ENCODE assay signal across 1 cellular context in the genomic region with DNA sequence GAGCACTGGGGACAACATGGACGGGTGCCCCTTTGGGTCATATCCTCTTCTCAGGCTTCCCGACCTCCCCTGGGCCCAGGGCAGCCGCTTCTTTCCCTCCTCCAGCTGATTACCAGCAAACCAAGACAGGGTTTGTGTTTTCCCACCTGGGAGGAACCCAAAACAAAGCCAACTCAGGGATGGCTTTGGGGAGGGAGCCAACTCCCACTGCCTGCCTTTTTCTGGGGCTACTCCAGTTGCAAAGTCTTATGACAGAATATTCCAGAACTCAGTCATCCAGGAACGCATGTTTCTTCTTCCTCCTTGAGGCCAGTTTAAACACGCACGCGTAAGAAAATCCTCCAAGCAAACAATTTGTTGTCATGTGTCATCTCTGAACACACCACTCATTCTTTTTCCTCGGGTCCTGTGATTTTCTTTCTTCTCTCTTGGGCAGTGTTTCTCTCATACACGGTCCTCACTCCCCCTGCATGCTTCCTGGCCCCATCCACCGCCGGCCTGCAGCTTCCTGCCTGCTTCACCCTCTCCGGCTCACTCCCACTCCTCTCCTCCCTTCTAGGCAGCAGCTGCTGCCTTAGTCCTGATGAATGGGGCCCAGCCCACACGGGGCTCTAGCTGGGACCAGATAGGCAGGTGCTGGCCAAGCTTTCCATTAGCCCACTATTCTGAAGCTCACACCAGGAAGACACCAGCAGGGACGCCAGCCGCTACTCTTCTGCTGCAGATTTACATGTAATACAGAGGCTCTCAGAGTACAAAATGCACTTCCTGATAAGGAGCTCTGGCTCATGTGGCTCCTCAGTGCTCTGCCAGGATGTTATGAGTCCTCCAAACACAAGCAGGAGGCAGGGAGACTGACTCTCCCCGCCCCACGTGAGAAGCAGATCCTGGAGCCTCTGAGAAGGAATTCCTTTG.
TF ChIP-seq lines count a peak whose summit lies in the region.

No MANE protein-coding gene starts in this region.

TF ChIP-seq in K562, 482 proteins besides CTCF, POLR2A, EP300 and RAD21 (continued from another document):
- TF ChIP-seq, protein P1, sequence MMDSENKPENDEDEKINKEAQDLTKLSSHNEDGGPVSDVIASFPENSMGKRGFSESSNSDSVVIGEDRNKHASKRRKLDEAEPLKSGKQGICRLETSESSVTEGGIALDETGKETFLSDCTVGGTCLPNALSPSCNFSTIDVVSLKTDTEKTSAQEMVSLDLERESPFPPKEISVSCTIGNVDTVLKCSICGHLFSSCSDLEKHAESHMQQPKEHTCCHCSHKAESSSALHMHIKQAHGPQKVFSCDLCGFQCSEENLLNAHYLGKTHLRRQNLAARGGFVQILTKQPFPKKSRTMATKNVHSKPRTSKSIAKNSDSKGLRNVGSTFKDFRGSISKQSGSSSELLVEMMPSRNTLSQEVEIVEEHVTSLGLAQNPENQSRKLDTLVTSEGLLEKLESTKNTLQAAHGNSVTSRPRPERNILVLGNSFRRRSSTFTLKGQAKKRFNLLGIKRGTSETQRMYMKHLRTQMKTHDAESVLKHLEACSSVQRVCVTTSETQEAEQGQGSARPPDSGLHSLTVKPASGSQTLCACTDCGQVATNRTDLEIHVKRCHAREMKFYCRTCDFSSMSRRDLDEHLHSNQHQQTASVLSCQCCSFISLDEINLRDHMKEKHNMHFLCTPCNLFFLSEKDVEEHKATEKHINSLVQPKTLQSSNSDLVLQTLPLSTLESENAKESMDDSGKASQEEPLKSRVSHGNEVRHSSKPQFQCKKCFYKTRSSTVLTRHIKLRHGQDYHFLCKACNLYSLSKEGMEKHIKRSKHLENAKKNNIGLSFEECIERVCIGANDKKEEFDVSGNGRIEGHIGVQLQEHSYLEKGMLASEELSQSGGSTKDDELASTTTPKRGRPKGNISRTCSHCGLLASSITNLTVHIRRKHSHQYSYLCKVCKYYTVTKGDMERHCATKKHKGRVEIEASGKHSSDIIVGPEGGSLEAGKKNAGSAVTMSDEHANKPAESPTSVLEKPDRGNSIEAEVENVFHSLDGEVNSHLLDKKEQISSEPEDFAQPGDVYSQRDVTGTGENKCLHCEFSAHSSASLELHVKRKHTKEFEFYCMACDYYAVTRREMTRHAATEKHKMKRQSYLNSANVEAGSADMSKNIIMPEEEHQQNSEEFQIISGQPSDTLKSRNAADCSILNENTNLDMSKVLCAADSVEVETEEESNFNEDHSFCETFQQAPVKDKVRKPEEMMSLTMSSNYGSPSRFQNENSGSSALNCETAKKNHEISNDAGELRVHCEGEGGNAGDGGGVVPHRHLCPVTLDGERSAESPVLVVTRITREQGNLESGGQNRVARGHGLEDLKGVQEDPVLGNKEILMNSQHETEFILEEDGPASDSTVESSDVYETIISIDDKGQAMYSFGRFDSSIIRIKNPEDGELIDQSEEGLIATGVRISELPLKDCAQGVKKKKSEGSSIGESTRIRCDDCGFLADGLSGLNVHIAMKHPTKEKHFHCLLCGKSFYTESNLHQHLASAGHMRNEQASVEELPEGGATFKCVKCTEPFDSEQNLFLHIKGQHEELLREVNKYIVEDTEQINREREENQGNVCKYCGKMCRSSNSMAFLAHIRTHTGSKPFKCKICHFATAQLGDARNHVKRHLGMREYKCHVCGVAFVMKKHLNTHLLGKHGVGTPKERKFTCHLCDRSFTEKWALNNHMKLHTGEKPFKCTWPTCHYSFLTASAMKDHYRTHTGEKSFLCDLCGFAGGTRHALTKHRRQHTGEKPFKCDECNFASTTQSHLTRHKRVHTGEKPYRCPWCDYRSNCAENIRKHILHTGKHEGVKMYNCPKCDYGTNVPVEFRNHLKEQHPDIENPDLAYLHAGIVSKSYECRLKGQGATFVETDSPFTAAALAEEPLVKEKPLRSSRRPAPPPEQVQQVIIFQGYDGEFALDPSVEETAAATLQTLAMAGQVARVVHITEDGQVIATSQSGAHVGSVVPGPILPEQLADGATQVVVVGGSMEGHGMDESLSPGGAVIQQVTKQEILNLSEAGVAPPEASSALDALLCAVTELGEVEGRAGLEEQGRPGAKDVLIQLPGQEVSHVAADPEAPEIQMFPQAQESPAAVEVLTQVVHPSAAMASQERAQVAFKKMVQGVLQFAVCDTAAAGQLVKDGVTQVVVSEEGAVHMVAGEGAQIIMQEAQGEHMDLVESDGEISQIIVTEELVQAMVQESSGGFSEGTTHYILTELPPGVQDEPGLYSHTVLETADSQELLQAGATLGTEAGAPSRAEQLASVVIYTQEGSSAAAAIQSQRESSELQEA (IDR thresholded peaks at IDR 0.05; ENCODE audit: low read depth): peak; percentile 55; the same call in 1 of the 2 replicates
- TF ChIP-seq, protein P2, sequence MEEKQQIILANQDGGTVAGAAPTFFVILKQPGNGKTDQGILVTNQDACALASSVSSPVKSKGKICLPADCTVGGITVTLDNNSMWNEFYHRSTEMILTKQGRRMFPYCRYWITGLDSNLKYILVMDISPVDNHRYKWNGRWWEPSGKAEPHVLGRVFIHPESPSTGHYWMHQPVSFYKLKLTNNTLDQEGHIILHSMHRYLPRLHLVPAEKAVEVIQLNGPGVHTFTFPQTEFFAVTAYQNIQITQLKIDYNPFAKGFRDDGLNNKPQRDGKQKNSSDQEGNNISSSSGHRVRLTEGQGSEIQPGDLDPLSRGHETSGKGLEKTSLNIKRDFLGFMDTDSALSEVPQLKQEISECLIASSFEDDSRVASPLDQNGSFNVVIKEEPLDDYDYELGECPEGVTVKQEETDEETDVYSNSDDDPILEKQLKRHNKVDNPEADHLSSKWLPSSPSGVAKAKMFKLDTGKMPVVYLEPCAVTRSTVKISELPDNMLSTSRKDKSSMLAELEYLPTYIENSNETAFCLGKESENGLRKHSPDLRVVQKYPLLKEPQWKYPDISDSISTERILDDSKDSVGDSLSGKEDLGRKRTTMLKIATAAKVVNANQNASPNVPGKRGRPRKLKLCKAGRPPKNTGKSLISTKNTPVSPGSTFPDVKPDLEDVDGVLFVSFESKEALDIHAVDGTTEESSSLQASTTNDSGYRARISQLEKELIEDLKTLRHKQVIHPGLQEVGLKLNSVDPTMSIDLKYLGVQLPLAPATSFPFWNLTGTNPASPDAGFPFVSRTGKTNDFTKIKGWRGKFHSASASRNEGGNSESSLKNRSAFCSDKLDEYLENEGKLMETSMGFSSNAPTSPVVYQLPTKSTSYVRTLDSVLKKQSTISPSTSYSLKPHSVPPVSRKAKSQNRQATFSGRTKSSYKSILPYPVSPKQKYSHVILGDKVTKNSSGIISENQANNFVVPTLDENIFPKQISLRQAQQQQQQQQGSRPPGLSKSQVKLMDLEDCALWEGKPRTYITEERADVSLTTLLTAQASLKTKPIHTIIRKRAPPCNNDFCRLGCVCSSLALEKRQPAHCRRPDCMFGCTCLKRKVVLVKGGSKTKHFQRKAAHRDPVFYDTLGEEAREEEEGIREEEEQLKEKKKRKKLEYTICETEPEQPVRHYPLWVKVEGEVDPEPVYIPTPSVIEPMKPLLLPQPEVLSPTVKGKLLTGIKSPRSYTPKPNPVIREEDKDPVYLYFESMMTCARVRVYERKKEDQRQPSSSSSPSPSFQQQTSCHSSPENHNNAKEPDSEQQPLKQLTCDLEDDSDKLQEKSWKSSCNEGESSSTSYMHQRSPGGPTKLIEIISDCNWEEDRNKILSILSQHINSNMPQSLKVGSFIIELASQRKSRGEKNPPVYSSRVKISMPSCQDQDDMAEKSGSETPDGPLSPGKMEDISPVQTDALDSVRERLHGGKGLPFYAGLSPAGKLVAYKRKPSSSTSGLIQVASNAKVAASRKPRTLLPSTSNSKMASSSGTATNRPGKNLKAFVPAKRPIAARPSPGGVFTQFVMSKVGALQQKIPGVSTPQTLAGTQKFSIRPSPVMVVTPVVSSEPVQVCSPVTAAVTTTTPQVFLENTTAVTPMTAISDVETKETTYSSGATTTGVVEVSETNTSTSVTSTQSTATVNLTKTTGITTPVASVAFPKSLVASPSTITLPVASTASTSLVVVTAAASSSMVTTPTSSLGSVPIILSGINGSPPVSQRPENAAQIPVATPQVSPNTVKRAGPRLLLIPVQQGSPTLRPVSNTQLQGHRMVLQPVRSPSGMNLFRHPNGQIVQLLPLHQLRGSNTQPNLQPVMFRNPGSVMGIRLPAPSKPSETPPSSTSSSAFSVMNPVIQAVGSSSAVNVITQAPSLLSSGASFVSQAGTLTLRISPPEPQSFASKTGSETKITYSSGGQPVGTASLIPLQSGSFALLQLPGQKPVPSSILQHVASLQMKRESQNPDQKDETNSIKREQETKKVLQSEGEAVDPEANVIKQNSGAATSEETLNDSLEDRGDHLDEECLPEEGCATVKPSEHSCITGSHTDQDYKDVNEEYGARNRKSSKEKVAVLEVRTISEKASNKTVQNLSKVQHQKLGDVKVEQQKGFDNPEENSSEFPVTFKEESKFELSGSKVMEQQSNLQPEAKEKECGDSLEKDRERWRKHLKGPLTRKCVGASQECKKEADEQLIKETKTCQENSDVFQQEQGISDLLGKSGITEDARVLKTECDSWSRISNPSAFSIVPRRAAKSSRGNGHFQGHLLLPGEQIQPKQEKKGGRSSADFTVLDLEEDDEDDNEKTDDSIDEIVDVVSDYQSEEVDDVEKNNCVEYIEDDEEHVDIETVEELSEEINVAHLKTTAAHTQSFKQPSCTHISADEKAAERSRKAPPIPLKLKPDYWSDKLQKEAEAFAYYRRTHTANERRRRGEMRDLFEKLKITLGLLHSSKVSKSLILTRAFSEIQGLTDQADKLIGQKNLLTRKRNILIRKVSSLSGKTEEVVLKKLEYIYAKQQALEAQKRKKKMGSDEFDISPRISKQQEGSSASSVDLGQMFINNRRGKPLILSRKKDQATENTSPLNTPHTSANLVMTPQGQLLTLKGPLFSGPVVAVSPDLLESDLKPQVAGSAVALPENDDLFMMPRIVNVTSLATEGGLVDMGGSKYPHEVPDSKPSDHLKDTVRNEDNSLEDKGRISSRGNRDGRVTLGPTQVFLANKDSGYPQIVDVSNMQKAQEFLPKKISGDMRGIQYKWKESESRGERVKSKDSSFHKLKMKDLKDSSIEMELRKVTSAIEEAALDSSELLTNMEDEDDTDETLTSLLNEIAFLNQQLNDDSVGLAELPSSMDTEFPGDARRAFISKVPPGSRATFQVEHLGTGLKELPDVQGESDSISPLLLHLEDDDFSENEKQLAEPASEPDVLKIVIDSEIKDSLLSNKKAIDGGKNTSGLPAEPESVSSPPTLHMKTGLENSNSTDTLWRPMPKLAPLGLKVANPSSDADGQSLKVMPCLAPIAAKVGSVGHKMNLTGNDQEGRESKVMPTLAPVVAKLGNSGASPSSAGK (IDR thresholded peaks at IDR 0.05): peak; percentile 27; the same call in 1 of the 2 replicates
- 0 out of 2 replicates have a peak, but pooled peaks have one; percentile 16 for TF ChIP-seq GABPA (tag; conservative IDR thresholded peaks at IDR 0.05; ENCODE audit: low read depth)
